In the genomic region with DNA sequence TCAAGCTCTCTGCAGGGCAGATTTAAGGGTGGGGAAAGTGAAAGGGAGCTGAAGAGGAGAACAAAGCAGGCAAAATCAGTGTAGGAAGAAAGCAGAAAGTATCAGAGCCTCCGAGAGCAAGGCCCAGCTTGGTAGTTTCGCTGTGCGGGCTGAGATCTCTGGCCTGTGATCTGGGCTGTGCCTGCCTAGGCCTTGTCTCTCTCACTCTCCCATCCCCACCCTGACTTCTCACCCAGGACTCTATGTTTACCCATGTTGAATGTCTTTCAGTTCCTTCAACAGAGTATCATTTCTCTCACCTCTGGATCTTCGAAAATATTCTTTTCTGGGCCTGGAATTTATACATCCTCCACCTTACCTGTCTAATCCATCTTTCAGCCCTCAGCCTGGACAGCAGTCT, we compare ENCODE assay signal across 26 cellular contexts.
DNase-seq lines count a peak whose midpoint lies in the region; ATAC-seq and FAIRE-seq lines count a peak whose summit lies in the region.
"Had no signal": no experiment of that assay in that cellular context is flagged by ENCODE, and none has a peak within 500 bp of the region (broad histone marks: within the 10 kb centered on the region; RNA-seq: fewer than 3 reads in every experiment).

No MANE protein-coding gene starts in this region.

- CTCF ChIA-PET in CD4-positive, alpha-beta memory T cell (lab: Charles Lee; ENCODE audit: partially characterized antibody) = no interaction called here

- peaks cover 26% of the 10 kb centered on the region for H3K4me1 ChIP-seq in CD4-positive, alpha-beta memory T cell (ENCODE audit: insufficient read depth, low read length)
- H3K4me1 ChIP-seq in skeletal muscle satellite cell (ENCODE audit: control insufficient read depth, insufficient read depth, low read length) = peaks cover 49% of the 10 kb centered on the region

- H3K4me3 Mint-ChIP-seq in CD4-positive, alpha-beta memory T cell = no peak overlapping the region
- H3K4me3 Mint-ChIP-seq: activated CD4-positive, alpha-beta memory T cell treated with anti-CD3 and anti-CD28 coated beads, Interleukin-2, amount 10 ng/mL, durations not matched to agents 7 days and 5 days; activated naive CD8-positive, alpha-beta T cell treated with anti-CD3 and anti-CD28 coated beads, Interleukin-2, amount 10 ng/mL, durations not matched to agents 7 days and 5 days; mesothelial cell of epicardium; stimulated activated naive CD8-positive, alpha-beta T cell treated with anti-CD3 and anti-CD28 coated beads, Interleukin-15, amount 100 ng/mL, for 72 hours had no signal

- H3K36me3 ChIP-seq in CD4-positive, alpha-beta memory T cell (ENCODE audit: insufficient read depth, low read length) = no peaks in the 10 kb centered on the region
- H3K36me3 ChIP-seq in skeletal muscle satellite cell (ENCODE audit: insufficient read depth, low read length) = no peaks in the 10 kb centered on the region
- H3K36me3 ChIP-seq: ascending aorta; BLaER1 treated with 17β-estradiol and CSF1 and Interleukin-3, amounts not matched to agents 10 nM and 100 nM; gastrocnemius medialis; transverse colon had no signal

- no peaks in the 10 kb centered on the region for H3K27me3 Mint-ChIP-seq in CD4-positive, alpha-beta memory T cell
- H3K27me3 Mint-ChIP-seq: activated CD4-positive, alpha-beta memory T cell treated with anti-CD3 and anti-CD28 coated beads, Interleukin-2, amount 10 ng/mL, durations not matched to agents 7 days and 5 days; activated naive CD8-positive, alpha-beta T cell treated with anti-CD3 and anti-CD28 coated beads, Interleukin-2, amount 10 ng/mL, durations not matched to agents 7 days and 5 days; stimulated activated naive CD8-positive, alpha-beta T cell treated with anti-CD3 and anti-CD28 coated beads, Interleukin-15, amount 100 ng/mL, for 72 hours had no signal

- no peak for DNase-seq in CD4-positive, alpha-beta memory T cell
- DNase-seq in HT-29 (ENCODE audit: low spot score) (peak; percentile 42), caudate nucleus (lab: John Stamatoyannopoulos, UW) (no peak), NOMO-1 treated with dmso at 0.1 percent for 144 hours (lab: John Stamatoyannopoulos, UW; ENCODE audit: unreplicated experiment) (no peak), GM19239 (ENCODE audit: insufficient read length, low spot score) (no peak)
- DNase-seq: activated CD4-positive, alpha-beta memory T cell treated with anti-CD3 and anti-CD28 coated beads, Interleukin-2, amount 10 ng/mL, durations not matched to agents 7 days and 5 days; activated gamma-delta T cell; activated naive CD8-positive, alpha-beta T cell treated with anti-CD3 and anti-CD28 coated beads, Interleukin-2, amount 10 ng/mL, durations not matched to agents 7 days and 5 days; Caco-2; central memory CD4-positive, alpha-beta T cell; DMS79 treated with DMSO at 0.1 percent for 48 hours; gastrocnemius medialis; Kasumi-1; naive thymus-derived CD8-positive, alpha-beta T cell; NCI-H1694; NCI-H526; occipital lobe; stimulated activated naive CD8-positive, alpha-beta T cell treated with anti-CD3 and anti-CD28 coated beads, Interleukin-15, amount 100 ng/mL, for 72 hours; T-helper 1 cell; transverse colon had no signal

- H3K27ac Mint-ChIP-seq in CD4-positive, alpha-beta memory T cell = peak overlapping the region in 4 of 7 donors; percentile 10 to 67 (median 60)
- H3K27ac Mint-ChIP-seq: activated CD4-positive, alpha-beta memory T cell treated with anti-CD3 and anti-CD28 coated beads, Interleukin-2, amount 10 ng/mL, durations not matched to agents 7 days and 5 days; activated naive CD8-positive, alpha-beta T cell treated with anti-CD3 and anti-CD28 coated beads, Interleukin-2, amount 10 ng/mL, durations not matched to agents 7 days and 5 days; mesothelial cell of epicardium; stimulated activated naive CD8-positive, alpha-beta T cell treated with anti-CD3 and anti-CD28 coated beads, Interleukin-15, amount 100 ng/mL, for 72 hours had no signal

- no peaks in the 10 kb centered on the region for H3K27me3 ChIP-seq in CD4-positive, alpha-beta memory T cell (ENCODE audit: insufficient read depth, low read length)
- no peaks in the 10 kb centered on the region for H3K27me3 ChIP-seq in skeletal muscle satellite cell (ENCODE audit: control insufficient read depth, insufficient read depth, low read length)
- H3K27me3 ChIP-seq: ascending aorta; BLaER1 treated with 17β-estradiol and CSF1 and Interleukin-3, amounts not matched to agents 10 nM and 100 nM; gastrocnemius medialis; transverse colon had no signal

- ATAC-seq in GM21529 (IDR thresholded peaks at IDR 0.05; ENCODE audit: unreplicated experiment) = no peak
- ATAC-seq: gastrocnemius medialis; naive thymus-derived CD8-positive, alpha-beta T cell; stimulated activated naive CD8-positive, alpha-beta T cell treated with anti-CD3 and anti-CD28 coated beads, Interleukin-15, amount 100 ng/mL, for 72 hours had no signal

- H3K9me3 ChIP-seq in CD4-positive, alpha-beta memory T cell (ENCODE audit: control insufficient read depth in 1 of 2, low read length in 2 of 2) = no peaks in the 10 kb centered on the region
- no peaks in the 10 kb centered on the region for H3K9me3 ChIP-seq in skeletal muscle satellite cell (replicated peaks; ENCODE audit: low read length)
- H3K9me3 ChIP-seq: ascending aorta; BLaER1 treated with 17β-estradiol and CSF1 and Interleukin-3, amounts not matched to agents 10 nM and 100 nM; Caco-2; gastrocnemius medialis; transverse colon had no signal

- H3K4me3 ChIP-seq in CD4-positive, alpha-beta memory T cell (ENCODE audit: low read length in 2 of 2) = no peak overlapping the region
- H3K4me3 ChIP-seq in skeletal muscle satellite cell (ENCODE audit: low read length) = peak overlapping the region; percentile 34
- H3K4me3 ChIP-seq: ascending aorta; BLaER1 treated with 17β-estradiol and CSF1 and Interleukin-3, amounts not matched to agents 10 nM and 100 nM; gastrocnemius medialis; transverse colon had no signal

- H3K36me3 Mint-ChIP-seq in CD4-positive, alpha-beta memory T cell = no peaks in the 10 kb centered on the region
- H3K36me3 Mint-ChIP-seq: activated naive CD8-positive, alpha-beta T cell treated with anti-CD3 and anti-CD28 coated beads, Interleukin-2, amount 10 ng/mL, durations not matched to agents 7 days and 5 days; mesothelial cell of epicardium; naive thymus-derived CD8-positive, alpha-beta T cell had no signal

- H3K4me1 Mint-ChIP-seq in CD4-positive, alpha-beta memory T cell = peaks cover 20 to 25% (median 22%) of the 10 kb centered on the region in 4 donors

- no peak for FAIRE-seq in GM19239 (lab: Jason Lieb, UNC)

- intact Hi-C loops in CD4-positive, alpha-beta memory T cell (cut with micrococcal nuclease) = no loop called here

- POLR2A ChIA-PET in CD4-positive, alpha-beta memory T cell (lab: Charles Lee; ENCODE audit: partially characterized antibody) = no interaction called here

- H3K9me3 Mint-ChIP-seq in CD4-positive, alpha-beta memory T cell = no peaks in the 10 kb centered on the region
- H3K9me3 Mint-ChIP-seq: activated CD4-positive, alpha-beta memory T cell treated with anti-CD3 and anti-CD28 coated beads, Interleukin-2, amount 10 ng/mL, durations not matched to agents 7 days and 5 days; activated naive CD8-positive, alpha-beta T cell treated with anti-CD3 and anti-CD28 coated beads, Interleukin-2, amount 10 ng/mL, durations not matched to agents 7 days and 5 days; mesothelial cell of epicardium; naive thymus-derived CD8-positive, alpha-beta T cell; stimulated activated naive CD8-positive, alpha-beta T cell treated with anti-CD3 and anti-CD28 coated beads, Interleukin-15, amount 100 ng/mL, for 72 hours had no signal

- no peak overlapping the region for H3K27ac ChIP-seq in CD4-positive, alpha-beta memory T cell (ENCODE audit: low read depth, low read length)
- peak overlapping the region; percentile 87 for H3K27ac ChIP-seq in caudate nucleus (ENCODE audit: low read depth, low read length)
- H3K27ac ChIP-seq: BLaER1 treated with 17β-estradiol and CSF1 and Interleukin-3, amounts not matched to agents 10 nM and 100 nM; gastrocnemius medialis; HL-60; transverse colon had no signal

- peak overlapping the region; percentile 48 for H3K9ac ChIP-seq in skeletal muscle satellite cell (ENCODE audit: low read depth, low read length)
- H3K9ac ChIP-seq: BLaER1 treated with 17β-estradiol and CSF1 and Interleukin-3, amounts not matched to agents 10 nM and 100 nM had no signal

- H3K4me2 ChIP-seq in skeletal muscle satellite cell (ENCODE audit: low read length) = peak overlapping the region; percentile 33
- H3K4me2 ChIP-seq: BLaER1 treated with 17β-estradiol and CSF1 and Interleukin-3, amounts not matched to agents 10 nM and 100 nM had no signal
